In genomic region chr3:184082034-184082433, GRCh38 we compare ENCODE assay signal across 32 cellular contexts. TPM values are rescaled to one million over a fixed set of nuclear protein-coding genes. Genes with fewer than 3 reads are reported as not detected.
"Had no signal": no experiment of that assay in that cellular context is flagged by ENCODE, and none has a peak within 500 bp of the region (broad histone marks: within the 10 kb centered on the region; RNA-seq: fewer than 3 reads in every experiment).

No MANE protein-coding gene starts in this region.

- FAIRE-seq: endometrium, islet of Langerhans, keratinocyte had no signal

- H3K27me3 ChIP-seq: colonic mucosa, esophagus squamous epithelium, gastrocnemius medialis, heart right ventricle, left lung had no signal

- H3K4me3 ChIP-seq: colonic mucosa, esophagus squamous epithelium, gastrocnemius medialis, heart right ventricle, left lung, lower lobe of right lung had no signal

- DNase-seq: colonic mucosa; cortex of kidney; effector CD8-positive, alpha-beta T cell; effector memory CD8-positive, alpha-beta T cell; endodermal cell; erythroblast; esophagus squamous epithelium; foreskin fibroblast; foreskin melanocyte; gastrocnemius medialis; glutamatergic neuron; head of caudate nucleus; heart right ventricle; hippocampal formation; left cardiac atrium; left lung; left ventricle myocardium superior; lower lobe of right lung; mesendoderm; midbrain had no signal

- H3K9me3 ChIP-seq: colonic mucosa, gastrocnemius medialis, lower lobe of right lung had no signal

- ATAC-seq: effector memory CD8-positive, alpha-beta T cell; esophagus mucosa; gastrocnemius medialis; heart right ventricle; left cardiac atrium; left lung; left ventricle myocardium superior; lower lobe of right lung had no signal

- H3K36me3 ChIP-seq: colonic mucosa, esophagus squamous epithelium, gastrocnemius medialis, heart right ventricle, left lung, lower lobe of right lung had no signal

- H3K4me1 ChIP-seq: colonic mucosa, gastrocnemius medialis, heart right ventricle, left lung, lower lobe of right lung had no signal

- H3K27ac ChIP-seq: colonic mucosa, epithelial cell of prostate, esophagus squamous epithelium, gastrocnemius medialis, heart right ventricle, left lung, lower lobe of right lung had no signal

RNA-seq across cellular contexts. Expression of gene HTR3E, which starts 14.8 kb away (rescaled TPM):
- total RNA-seq: dermis microvascular lymphatic vessel endothelial cell, endodermal cell, esophagus mucosa, esophagus squamous epithelium, gastrocnemius medialis, glomerular endothelial cell, heart right ventricle, kidney epithelial cell, left cardiac atrium, left lung, left ventricle myocardium superior, lower leg skin, lower lobe of right lung, lung microvascular endothelial cell, mononuclear cell, mucosa of gallbladder had no signal
- polyA plus RNA-seq: heart right ventricle, keratinocyte had no signal

RNA-seq across cellular contexts. Expression of gene HTR3C, which starts 29.2 kb away (rescaled TPM):
- total RNA-seq: colonic mucosa, endodermal cell, esophagus mucosa, esophagus squamous epithelium, gastrocnemius medialis, glomerular endothelial cell, heart right ventricle, kidney epithelial cell, left cardiac atrium, left ventricle myocardium superior, lower leg skin, lung microvascular endothelial cell, mononuclear cell had no signal
- polyA plus RNA-seq: heart right ventricle, keratinocyte had no signal

RNA-seq across cellular contexts. Expression of gene HTR3D, which starts 50.5 kb away (rescaled TPM):
- total RNA-seq: colonic mucosa, dermis microvascular lymphatic vessel endothelial cell, endodermal cell, esophagus mucosa, esophagus squamous epithelium, gastrocnemius medialis, glomerular endothelial cell, heart right ventricle, kidney epithelial cell, left cardiac atrium, left lung, left ventricle myocardium superior, lower leg skin, lower lobe of right lung, lung microvascular endothelial cell, mononuclear cell, mucosa of gallbladder had no signal
- polyA plus RNA-seq: heart right ventricle, keratinocyte had no signal
